ENCODE assay signal across 1 cellular context in the genomic region with DNA sequence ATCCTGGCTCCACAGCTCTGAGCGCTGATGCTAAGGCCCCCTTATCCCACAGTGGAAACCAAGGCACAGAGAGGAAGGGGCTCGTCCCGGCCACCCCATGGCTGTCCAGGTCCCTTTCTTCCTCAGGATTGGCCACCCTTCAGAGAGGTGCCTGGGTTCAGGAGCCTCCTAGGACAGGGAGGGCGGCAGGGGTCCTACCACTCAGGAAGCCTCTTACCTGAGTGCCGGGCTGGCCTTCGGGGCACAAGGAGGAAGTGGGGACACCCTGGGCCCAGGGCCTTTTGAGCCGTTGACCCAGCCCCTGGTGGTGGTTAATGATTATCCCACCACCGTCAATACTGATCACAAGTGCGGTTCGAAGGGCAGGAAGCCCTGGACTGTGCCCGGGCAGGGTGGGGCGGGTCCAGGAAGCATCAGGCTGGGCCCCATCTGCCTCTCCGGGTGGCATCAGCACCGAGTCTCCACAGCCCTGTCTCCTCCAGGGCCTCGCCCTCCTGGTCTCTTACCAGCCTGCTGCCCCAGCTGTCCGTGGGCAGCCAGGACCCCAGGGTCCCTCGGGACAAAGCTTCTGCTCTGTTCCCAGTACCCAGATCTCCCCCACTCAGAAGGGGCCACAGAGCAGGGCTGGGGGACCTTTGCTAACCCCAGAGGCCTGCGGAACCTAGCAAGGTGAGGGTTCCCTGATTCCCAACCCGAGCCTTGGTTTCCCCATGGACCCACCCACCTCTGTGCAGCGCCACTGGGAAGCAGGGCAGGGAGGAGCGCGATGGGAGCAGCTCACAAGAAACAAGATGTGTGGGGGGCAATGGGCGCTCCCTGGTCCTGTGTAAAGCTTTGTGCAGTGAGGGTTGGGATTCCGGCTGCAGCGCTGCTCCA.
A peak's percentile ranks its signal among the peaks of the same experiment; 100 is the strongest.
TF ChIP-seq lines count a peak whose summit lies in the region.

No MANE protein-coding gene starts in this region.

TF ChIP-seq in HepG2, 621 proteins besides CTCF, POLR2A, EP300 and RAD21 (continued from another document and continues in another):
- TF ChIP-seq MAF1 (CRISPR knock-in tag; IDR thresholded peaks at IDR 0.05; ENCODE audit: borderline replicate concordance) (no peak), ZSCAN12 (CRISPR knock-in tag; IDR thresholded peaks at IDR 0.05) (no peak), EEA1 (CRISPR knock-in tag; IDR thresholded peaks at IDR 0.05; ENCODE audit: borderline replicate concordance) (no peak), TAF15 (IDR thresholded peaks at IDR 0.05; ENCODE audit: low read depth, low read length, poor library complexity, severe bottlenecking) (no peak), ELF1 (CRISPR knock-in tag; IDR thresholded peaks at IDR 0.05) (peak; percentile 91), SETDB1 (CRISPR knock-in tag; IDR thresholded peaks at IDR 0.05; ENCODE audit: borderline replicate concordance) (0 out of 2 replicates have a peak, but pooled peaks have one; percentile 11), ZNF367 (CRISPR knock-in tag; IDR thresholded peaks at IDR 0.05; ENCODE audit: borderline replicate concordance) (0 out of 2 replicates have a peak, but pooled peaks have one; percentile 26), ZNF768 (CRISPR knock-in tag; IDR thresholded peaks at IDR 0.05) (no peak; the same call in 1 of the 2 replicates), PRPF4 (IDR thresholded peaks at IDR 0.05; ENCODE audit: low read depth, low read length, poor library complexity, severe bottlenecking) (no peak), SALL1 (CRISPR knock-in tag; IDR thresholded peaks at IDR 0.05) (peak; percentile 85), NFE2L2 (IDR thresholded peaks at IDR 0.05; ENCODE audit: low read length) (no peak), RXRB (CRISPR knock-in tag; IDR thresholded peaks at IDR 0.05; ENCODE audit: borderline replicate concordance) (peak; percentile 85), NFATC3 (CRISPR knock-in tag; IDR thresholded peaks at IDR 0.05) (0 out of 2 replicates have a peak, but pooled peaks have one; percentile 9), PHF21A (CRISPR knock-in tag; IDR thresholded peaks at IDR 0.05) (no peak), ZNF570 (CRISPR knock-in tag; IDR thresholded peaks at IDR 0.05; ENCODE audit: borderline replicate concordance) (no peak), DRAP1 (CRISPR knock-in tag; IDR thresholded peaks at IDR 0.05) (peak; percentile 99), ZSCAN20 (CRISPR knock-in tag; IDR thresholded peaks at IDR 0.05; ENCODE audit: borderline replicate concordance) (no peak; the same call in 1 of the 2 replicates), ZNF83 (CRISPR knock-in tag; IDR thresholded peaks at IDR 0.05; ENCODE audit: borderline replicate concordance) (no peak; the same call in 1 of the 2 replicates), ZNF629 (CRISPR knock-in tag; conservative IDR thresholded peaks at IDR 0.05) (no peak), PHF5A (CRISPR knock-in tag; IDR thresholded peaks at IDR 0.05; ENCODE audit: low read depth, unreplicated experiment) (peak; percentile 82), ZNF281 (CRISPR knock-in tag; IDR thresholded peaks at IDR 0.05; ENCODE audit: borderline replicate concordance) (peak; percentile 49; the same call in 1 of the 2 replicates), KDM4B (CRISPR knock-in tag; IDR thresholded peaks at IDR 0.05) (peak; percentile 72; the same call in 1 of the 2 replicates), KLF16 (CRISPR knock-in tag; IDR thresholded peaks at IDR 0.05) (peak in 1 of 2 experiments; percentile 77; a peak in 1 of 4 replicates), MAX (IDR thresholded peaks at IDR 0.05) (no peak; the same call in none of the 2 replicates), ZNF253 (CRISPR knock-in tag; IDR thresholded peaks at IDR 0.05; ENCODE audit: borderline replicate concordance) (no peak), HCFC1 (IDR thresholded peaks at IDR 0.05; ENCODE audit: low read depth, low read length) (no peak), ZBTB25 (CRISPR knock-in tag; IDR thresholded peaks at IDR 0.05) (0 out of 2 replicates have a peak, but pooled peaks have one; percentile 17), NAIF1 (CRISPR knock-in tag; IDR thresholded peaks at IDR 0.05; ENCODE audit: borderline replicate concordance) (peak; percentile 80), NFIC (IDR thresholded peaks at IDR 0.05; ENCODE audit: low read length) (0 out of 2 replicates have a peak, but pooled peaks have one; percentile 25), CREB1 (IDR thresholded peaks at IDR 0.05) (no peak), CREB1 (CRISPR knock-in tag; IDR thresholded peaks at IDR 0.05) (no peak), BORCS8-MEF2B (CRISPR knock-in tag; IDR thresholded peaks at IDR 0.05) (no peak), NRL (CRISPR knock-in tag; IDR thresholded peaks at IDR 0.05; ENCODE audit: borderline replicate concordance) (no peak; the same call in 1 of the 2 replicates), MNT (IDR thresholded peaks at IDR 0.05) (0 out of 2 replicates have a peak, but pooled peaks have one; percentile 11), ZNF333 (CRISPR knock-in tag; IDR thresholded peaks at IDR 0.05; ENCODE audit: borderline replicate concordance) (peak; percentile 27; the same call in 1 of the 2 replicates), ZNF432 (CRISPR knock-in tag; IDR thresholded peaks at IDR 0.05; ENCODE audit: borderline replicate concordance) (no peak), ZNF557 (CRISPR knock-in tag; IDR thresholded peaks at IDR 0.05) (no peak; the same call in 1 of the 2 replicates), SATB2 (CRISPR knock-in tag; IDR thresholded peaks at IDR 0.05) (no peak), ZNF761 (CRISPR knock-in tag; conservative IDR thresholded peaks at IDR 0.05) (peak; percentile 90; the same call in 1 of the 2 replicates), E2F5 (CRISPR knock-in tag; conservative IDR thresholded peaks at IDR 0.05) (no peak), MAZ (IDR thresholded peaks at IDR 0.05; ENCODE audit: borderline replicate concordance, low read depth, low read length) (0 out of 2 replicates have a peak, but pooled peaks have one; percentile 16), MAZ (CRISPR knock-in tag; IDR thresholded peaks at IDR 0.05; ENCODE audit: low read depth) (peak; percentile 90), TEAD3 (CRISPR knock-in tag; optimal IDR thresholded peaks at IDR 0.05; ENCODE audit: borderline replicate concordance) (peak; percentile 76), THAP7 (CRISPR knock-in tag; IDR thresholded peaks at IDR 0.05) (0 out of 2 replicates have a peak, but pooled peaks have one; percentile 10), SMC3 (IDR thresholded peaks at IDR 0.05; ENCODE audit: low read length) (no peak), IRF9 (CRISPR knock-in tag; IDR thresholded peaks at IDR 0.05; ENCODE audit: borderline replicate concordance) (no peak), ATRX (CRISPR knock-in tag; IDR thresholded peaks at IDR 0.05; ENCODE audit: borderline replicate concordance) (no peak)
- TF ChIP-seq, protein P1, sequence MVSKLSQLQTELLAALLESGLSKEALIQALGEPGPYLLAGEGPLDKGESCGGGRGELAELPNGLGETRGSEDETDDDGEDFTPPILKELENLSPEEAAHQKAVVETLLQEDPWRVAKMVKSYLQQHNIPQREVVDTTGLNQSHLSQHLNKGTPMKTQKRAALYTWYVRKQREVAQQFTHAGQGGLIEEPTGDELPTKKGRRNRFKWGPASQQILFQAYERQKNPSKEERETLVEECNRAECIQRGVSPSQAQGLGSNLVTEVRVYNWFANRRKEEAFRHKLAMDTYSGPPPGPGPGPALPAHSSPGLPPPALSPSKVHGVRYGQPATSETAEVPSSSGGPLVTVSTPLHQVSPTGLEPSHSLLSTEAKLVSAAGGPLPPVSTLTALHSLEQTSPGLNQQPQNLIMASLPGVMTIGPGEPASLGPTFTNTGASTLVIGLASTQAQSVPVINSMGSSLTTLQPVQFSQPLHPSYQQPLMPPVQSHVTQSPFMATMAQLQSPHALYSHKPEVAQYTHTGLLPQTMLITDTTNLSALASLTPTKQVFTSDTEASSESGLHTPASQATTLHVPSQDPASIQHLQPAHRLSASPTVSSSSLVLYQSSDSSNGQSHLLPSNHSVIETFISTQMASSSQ (IDR thresholded peaks at IDR 0.05; ENCODE audit: low read depth): peak; percentile 99
- TF ChIP-seq, protein P1 (CRISPR knock-in tag; IDR thresholded peaks at IDR 0.05; ENCODE audit: borderline replicate concordance): peak; percentile 100
